Comparison of ENCODE assay signal across 27 cellular contexts in the genomic region with DNA sequence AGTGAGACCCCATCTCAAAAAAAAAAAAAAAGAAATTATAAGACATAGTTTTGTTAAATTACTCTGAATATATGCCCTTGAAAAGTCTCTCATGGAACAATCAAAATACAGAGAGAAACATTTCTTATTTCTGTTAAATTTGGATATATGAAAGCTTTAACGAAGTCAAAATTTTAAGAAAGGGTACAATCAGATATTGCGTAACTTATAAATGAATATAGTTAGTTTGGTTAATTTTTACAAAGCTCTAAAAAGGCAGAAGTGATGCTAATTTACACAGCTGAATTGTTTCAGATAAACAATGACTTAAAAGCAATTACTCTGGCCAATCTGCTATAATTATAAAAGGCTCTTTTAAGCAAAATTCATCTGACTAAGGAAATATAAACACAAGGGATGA.
"Had no signal": no experiment of that assay in that cellular context is flagged by ENCODE, and none has a peak within 500 bp of the region (broad histone marks: within the 10 kb centered on the region; RNA-seq: fewer than 3 reads in every experiment).

No MANE protein-coding gene starts in this region.

- H3K27ac ChIP-seq: stomach, suprapubic skin, testis, thoracic aorta, thyroid gland, tibial artery, tibial nerve, transverse colon, upper lobe of left lung, upper lobe of right lung, uterus, vagina had no signal

- FAIRE-seq: urothelium cell line had no signal

- ATAC-seq: stimulated activated effector memory CD8-positive, alpha-beta T cell treated with anti-CD3 and anti-CD28 coated beads, Interleukin-12 subunit alpha, Interleukin-12 subunit beta, amount 100 ng/mL, for 72 hours; stimulated activated memory B cell treated with anti-CD40 and anti-IgM and Interleukin-4, amounts not matched to agents 10 μg/mL and 1 μg/mL and 100 μg/mL, for 72 hours; stimulated activated naive B cell treated with anti-CD40 and anti-IgM and Interleukin-4, amounts not matched to agents 10 μg/mL and 1 μg/mL and 100 μg/mL, for 72 hours; stimulated activated naive CD8-positive, alpha-beta T cell treated with anti-CD3 and anti-CD28 coated beads, Interleukin-15, amount 100 ng/mL, for 72 hours; stimulated activated naive CD8-positive, alpha-beta T cell treated with anti-CD3 and anti-CD28 coated beads, Interleukin-15, Interleukin-2, amounts not matched to agents 100 U/mL and 50 U/mL, for 24 hours; upper lobe of right lung had no signal

- H3K36me3 ChIP-seq: stomach, suprapubic skin, thoracic aorta, thyroid gland, tibial artery, tibial nerve, transverse colon, upper lobe of left lung, upper lobe of right lung, uterus, vagina had no signal

- H3K4me3 ChIP-seq: stomach, suprapubic skin, testis, thoracic aorta, thyroid gland, tibial artery, tibial nerve, transverse colon, upper lobe of left lung, upper lobe of right lung, uterus, vagina had no signal

- H3K9me3 ChIP-seq: stomach, suprapubic skin, testis, thoracic aorta, thyroid gland, tibial artery, tibial nerve, transverse colon, upper lobe of left lung, upper lobe of right lung, uterus, vagina had no signal

- H3K4me1 ChIP-seq: stomach, suprapubic skin, testis, thyroid gland, tibial nerve, transverse colon, upper lobe of left lung, upper lobe of right lung, uterus, vagina had no signal

- DNase-seq: stimulated activated CD4-positive, alpha-beta T cell treated with anti-CD3 and anti-CD28 coated beads, Interleukin-2, amount 100 ng/mL, for 48 hours; stimulated activated CD4-positive, alpha-beta T cell treated with anti-CD3 and anti-CD28 coated beads, Interleukin-4, amount 100 ng/mL, for 1 hour; stimulated activated CD4-positive, alpha-beta T cell treated with anti-CD3 and anti-CD28 coated beads, Interleukin-4, amount 100 ng/mL, for 24 hours; stimulated activated CD4-positive, alpha-beta T cell treated with anti-CD3 and anti-CD28 coated beads, Interleukin-4, amount 100 ng/mL, for 4 hours; stimulated activated CD8-positive, alpha-beta memory T cell treated with anti-CD3 and anti-CD28 coated beads, Interleukin-4, amount 100 ng/mL, for 48 hours; stimulated activated naive B cell treated with anti-CD40 and anti-IgM and Interleukin-4, amounts not matched to agents 10 μg/mL and 1 μg/mL and 100 μg/mL, for 72 hours; stimulated activated naive CD4-positive, alpha-beta T cell; stimulated activated naive CD4-positive, alpha-beta T cell treated with Interleukin-2 at 50 U/mL for 16 hours; stimulated activated naive CD8-positive, alpha-beta T cell treated with anti-CD3 and anti-CD28 coated beads, Interleukin-15, amount 100 ng/mL, for 72 hours; stimulated activated naive CD8-positive, alpha-beta T cell treated with anti-CD3 and anti-CD28 coated beads, Interleukin-15, Interleukin-2, amounts not matched to agents 100 U/mL and 50 U/mL, for 24 hours; stomach; substantia nigra; testis; thyroid gland; tibial artery; transverse colon; trophoblast cell; upper lobe of left lung; upper lobe of right lung; uterus had no signal

- H3K27me3 ChIP-seq: stomach, suprapubic skin, testis, thyroid gland, tibial artery, tibial nerve, transverse colon, upper lobe of left lung, upper lobe of right lung, uterus, vagina had no signal
